In the genomic region with DNA sequence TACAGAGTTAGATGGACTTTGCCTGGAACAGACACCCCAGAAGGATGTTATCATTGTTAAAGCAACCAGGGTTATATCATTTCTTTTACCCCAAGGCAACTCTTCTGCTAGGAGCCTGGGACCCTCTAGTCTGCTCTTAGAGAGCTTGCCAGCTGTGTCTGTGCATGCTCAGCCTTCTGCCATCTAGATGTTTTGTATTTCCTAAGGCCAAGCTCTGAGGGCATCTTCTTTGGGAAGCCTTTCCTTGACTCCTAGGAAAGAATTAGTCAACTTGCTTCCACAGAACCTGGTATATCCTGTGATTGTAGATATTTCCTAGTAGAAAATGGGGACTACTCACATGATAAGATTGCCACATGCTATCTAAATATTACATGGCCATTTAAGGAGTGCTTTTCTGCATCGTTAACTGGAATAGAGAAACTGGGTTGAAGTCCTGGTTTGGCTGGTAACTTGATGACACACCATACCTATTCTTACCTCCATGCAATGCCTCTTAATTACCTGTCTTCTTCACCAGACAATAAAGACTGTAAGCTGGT, we compare ENCODE assay signal across 8 cellular contexts.
DNase-seq lines count a peak whose midpoint lies in the region; ATAC-seq, FAIRE-seq and TF ChIP-seq lines count a peak whose summit lies in the region.

No MANE protein-coding gene starts in this region.

- peak overlapping the region in 1 of 2 experiments; percentile 24 for H3K4ac ChIP-seq in mesenchymal stem cell (ENCODE audit: low read depth in 1 of 2, low read length in 2 of 2)

- no peak overlapping the region for H2BK5ac ChIP-seq in mesenchymal stem cell (ENCODE audit: low read depth, low read length, poor library complexity, severe bottlenecking)

- no peak overlapping the region for H3K23ac ChIP-seq in mesenchymal stem cell (ENCODE audit: low read length in 2 of 2)

- no peak overlapping the region for H2AK5ac ChIP-seq in mesenchymal stem cell (ENCODE audit: low read length, severe bottlenecking)

- FAIRE-seq in GM12878 (lab: Jason Lieb, UNC) = no peak

- H2BK120ac ChIP-seq in mesenchymal stem cell (ENCODE audit: low read depth, low read length) = no peak overlapping the region

- H3K36me3 Mint-ChIP-seq in CD14-positive monocyte = peaks cover 15 to 26% of the 10 kb centered on the region in 2 donors

- TF ChIP-seq CTCF in CD14-positive monocyte (IDR thresholded peaks at IDR 0.05) = no peak
- TF ChIP-seq CTCF in GM12878 (IDR thresholded peaks at IDR 0.05 in 2 of 3, conservative IDR thresholded peaks at IDR 0.05 in 1 of 3; ENCODE audit: control insufficient read depth in 2 of 3, extremely low read depth in 1 of 3, insufficient read depth in 1 of 3, low read depth in 3 of 3, low read length in 3 of 3) = no peak

- no peak for TF ChIP-seq RAD21 in GM12878 (IDR thresholded peaks at IDR 0.05; ENCODE audit: insufficient read depth, low read depth, low read length)

- H3K9me3 ChIP-seq in GM12878 (replicated peaks; ENCODE audit: control insufficient read depth, insufficient read depth, low read length) = 0 out of 3 replicates have a peak, but pooled peaks cover 2% of the 10 kb centered on the region
- no peaks in the 10 kb centered on the region for H3K9me3 ChIP-seq in mesenchymal stem cell (ENCODE audit: control insufficient read depth, low read length)

- CTCF ChIA-PET in GM12878 (lab: Yijun Ruan, JAX) = interaction anchor here (0.8 to 2.5 kb wide), 10 partner anchors 10 to 130 kb away, joined by 3 to 13 read pairs (median 4); a partner anchor contains a TSS

- POLR2A ChIA-PET in GM12878 (lab: Charles Lee) = interaction anchor here (0.5 kb wide), 1 partner anchor 154 kb away, joined by 7 read pairs; no protein-coding TSS in a partner anchor

- no peaks in the 10 kb centered on the region for H4K20me1 ChIP-seq in GM12878 (ENCODE audit: control insufficient read depth, insufficient read depth)

- intact Hi-C loops in CD14-positive monocyte (cut with micrococcal nuclease) = no loop called here
- intact Hi-C loops in GM12878 (cut with micrococcal nuclease; ENCODE audit: unreplicated experiment) = no loop called here

- H3K9me3 Mint-ChIP-seq in CD14-positive monocyte = peaks cover 0 to 3% (median 0%) of the 10 kb centered on the region in 7 donors

- peak; percentile 6 for ATAC-seq in HG02885 (IDR thresholded peaks at IDR 0.05; ENCODE audit: poor library complexity, unreplicated experiment)
- no peak for ATAC-seq in GM12878

- H3K4me3 ChIP-seq in GM12878 (no peak overlapping the region), mesenchymal stem cell (ENCODE audit: insufficient read depth in 1 of 2, low read depth in 1 of 2, low read length in 2 of 2) (peak overlapping the region in 1 of 2 experiments; percentile 5)

- in situ Hi-C loops in GM12878 (cut with MboI) = no loop called here

- H2BK12ac ChIP-seq in mesenchymal stem cell (ENCODE audit: low read length in 2 of 2) = no peak overlapping the region

- no peak overlapping the region for H2AFZ ChIP-seq in GM12878 (ENCODE audit: control insufficient read depth, low read depth, low read length)
- H2AFZ ChIP-seq in mesenchymal stem cell (ENCODE audit: low read depth, low read length) = no peak overlapping the region

- H4K91ac ChIP-seq in mesenchymal stem cell (ENCODE audit: low read length) = no peak overlapping the region

- peak overlapping the region in 4 of 7 donors; percentile 37 to 76 (median 60) for H3K27ac Mint-ChIP-seq in CD14-positive monocyte

- H3K4me2 ChIP-seq in GM12878 (ENCODE audit: control insufficient read depth, insufficient read depth) = peak overlapping the region; percentile 21; the same call in 1 of the 2 replicates
- H3K4me2 ChIP-seq in mesenchymal stem cell (ENCODE audit: low read length, poor library complexity, severe bottlenecking) = no peak overlapping the region

- H3K27me3 ChIP-seq in GM12878 (replicated peaks in 1 of 2; ENCODE audit: control insufficient read depth in 2 of 2, insufficient read depth in 2 of 2, low read length in 1 of 2) (no peaks in the 10 kb centered on the region), mesenchymal stem cell (ENCODE audit: control insufficient read depth in 1 of 2, insufficient read depth in 1 of 2, low read length in 2 of 2) (no peaks in the 10 kb centered on the region)

- DNase-seq in CD14-positive monocyte (ENCODE audit: low spot score) (no peak), GM12878 (ENCODE audit: low read depth, low spot score) (no peak), mesenchymal stem cell (peak; percentile 65), cortex of kidney (lab: John Stamatoyannopoulos, UW) (no peak), D341Med (ENCODE audit: low spot score) (no peak), COLO668 (lab: John Stamatoyannopoulos, UW; ENCODE audit: unreplicated experiment) (no peak)
- DNase-seq in stimulated activated CD4-positive, alpha-beta T cell treated with anti-CD3 and anti-CD28 coated beads, Interleukin-12 subunit alpha, Interleukin-12 subunit beta, amount 100 ng/mL, for 4 hours = no peak

- BruUV-seq in GM12878 (replicated peaks; lab: Mats Ljungman, UMichigan) = no TSS peak

- RAD21 ChIA-PET in GM12878 (lab: Charles Lee; ENCODE audit: unreplicated experiment) = interaction anchor here (1.4 kb wide), 4 partner anchors 15 to 130 kb away, joined by 3 to 5 read pairs (median 4); no protein-coding TSS in a partner anchor

- H3K14ac ChIP-seq in mesenchymal stem cell (ENCODE audit: low read length in 2 of 2) = no peak overlapping the region

- TF ChIP-seq EP300 in GM12878 (IDR thresholded peaks at IDR 0.05; ENCODE audit: borderline replicate concordance in 1 of 2, control insufficient read depth in 1 of 2, low read depth in 2 of 2, low read length in 2 of 2) = no peak

- H3K36me3 ChIP-seq in GM12878 (ENCODE audit: control insufficient read depth in 2 of 2, insufficient read depth in 2 of 2, low read length in 1 of 2) (peaks cover 0 to 2% of the 10 kb centered on the region in 2 experiments; a peak in 1 of 4 replicates), mesenchymal stem cell (ENCODE audit: control insufficient read depth in 1 of 2, insufficient read depth in 2 of 2, low read depth in 1 of 2, low read length in 2 of 2) (no peaks in the 10 kb centered on the region)

- H3K18ac ChIP-seq in mesenchymal stem cell (ENCODE audit: low read depth in 1 of 2, low read length in 2 of 2) = peak overlapping the region in 1 of 2 experiments; percentile 6

- no peak overlapping the region for H2BK15ac ChIP-seq in mesenchymal stem cell (ENCODE audit: low read depth, poor library complexity, severe bottlenecking)

- H3K27ac ChIP-seq in GM12878 (ENCODE audit: control insufficient read depth, insufficient read depth) (no peak overlapping the region), mesenchymal stem cell (ENCODE audit: low read length, poor library complexity, severe bottlenecking) (no peak overlapping the region)

- SMC1A ChIA-PET in GM12878 (lab: Charles Lee; ENCODE audit: uncharacterized antibody, unreplicated experiment) = interaction anchor here (0.9 to 4.2 kb wide), 8 partner anchors 9 to 130 kb away, joined by 3 to 17 read pairs (median 4); a partner anchor contains a TSS

- no peak overlapping the region for H4K8ac ChIP-seq in mesenchymal stem cell (ENCODE audit: low read length)

- H3K4me3 Mint-ChIP-seq in CD14-positive monocyte = no peak overlapping the region

- 92% methylated on average over 1 of the region's 1 CpG for WGBS in GM12878 (ENCODE audit: insufficient coverage, insufficient replicate concordance, low lambda C conversion rate, missing lambda C conversion rate)
- WGBS in mesenchymal stem cell = 89% methylated on average over 1 of the region's 1 CpG

- H3K4me1 Mint-ChIP-seq in CD14-positive monocyte = peaks cover 62% of the 10 kb centered on the region

- H3K79me2 ChIP-seq in GM12878 (ENCODE audit: control insufficient read depth, insufficient read depth, low read length) = peaks cover 30% of the 10 kb centered on the region

- no peaks in the 10 kb centered on the region for H3K27me3 Mint-ChIP-seq in CD14-positive monocyte (ENCODE audit: low read depth in 3 of 3)

- no peak for TF ChIP-seq POLR2A in GM12878 (IDR thresholded peaks at IDR 0.05; ENCODE audit: low read depth, low read length)

- peaks cover 40% of the 10 kb centered on the region for H3K4me1 ChIP-seq in GM12878 (ENCODE audit: control insufficient read depth, insufficient read depth, low read length)
- H3K4me1 ChIP-seq in mesenchymal stem cell (ENCODE audit: control insufficient read depth, insufficient read depth, low read depth, low read length) = peaks cover 10% of the 10 kb centered on the region

- peaks cover 20% of the 10 kb centered on the region for H3K79me1 ChIP-seq in mesenchymal stem cell (replicated peaks; ENCODE audit: low read length, poor library complexity, severe bottlenecking)

- H3K9ac ChIP-seq in GM12878 (ENCODE audit: control insufficient read depth, insufficient read depth, low read length) (no peak overlapping the region), mesenchymal stem cell (ENCODE audit: low read length) (peak overlapping the region; percentile 74)

TF ChIP-seq in GM12878, 131 proteins besides CTCF, POLR2A, EP300 and RAD21:
- no peak for TF ChIP-seq MYC (IDR thresholded peaks at IDR 0.05; ENCODE audit: insufficient read depth, insufficient read length, insufficient replicate concordance, low read length, severe bottlenecking)
- TF ChIP-seq EED (IDR thresholded peaks at IDR 0.05; ENCODE audit: low read depth) = no peak
- TF ChIP-seq SRF (IDR thresholded peaks at IDR 0.05; ENCODE audit: low read depth in 2 of 2, low read length in 2 of 2) = no peak
- TF ChIP-seq ZZZ3 (IDR thresholded peaks at IDR 0.05; ENCODE audit: control insufficient read depth, insufficient read length, low read depth) = no peak
- TF ChIP-seq RB1 (IDR thresholded peaks at IDR 0.05; ENCODE audit: borderline replicate concordance) = no peak
- TF ChIP-seq, protein P1, sequence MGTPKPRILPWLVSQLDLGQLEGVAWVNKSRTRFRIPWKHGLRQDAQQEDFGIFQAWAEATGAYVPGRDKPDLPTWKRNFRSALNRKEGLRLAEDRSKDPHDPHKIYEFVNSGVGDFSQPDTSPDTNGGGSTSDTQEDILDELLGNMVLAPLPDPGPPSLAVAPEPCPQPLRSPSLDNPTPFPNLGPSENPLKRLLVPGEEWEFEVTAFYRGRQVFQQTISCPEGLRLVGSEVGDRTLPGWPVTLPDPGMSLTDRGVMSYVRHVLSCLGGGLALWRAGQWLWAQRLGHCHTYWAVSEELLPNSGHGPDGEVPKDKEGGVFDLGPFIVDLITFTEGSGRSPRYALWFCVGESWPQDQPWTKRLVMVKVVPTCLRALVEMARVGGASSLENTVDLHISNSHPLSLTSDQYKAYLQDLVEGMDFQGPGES (IDR thresholded peaks at IDR 0.05) = no peak
- TF ChIP-seq ZNF217 (IDR thresholded peaks at IDR 0.05) = no peak
- no peak for TF ChIP-seq ZSCAN29 (IDR thresholded peaks at IDR 0.05)
